Comparison of ENCODE assay signal across 8 cellular contexts in genomic region chr18:48409591-48410094, GRCh38. TPM values are rescaled to one million over a fixed set of nuclear protein-coding genes. Genes with fewer than 3 reads are reported as not detected.
DNase-seq lines count a peak whose midpoint lies in the region; ATAC-seq and TF ChIP-seq lines count a peak whose summit lies in the region.

No MANE protein-coding gene starts in this region.

- H3K4me3 Mint-ChIP-seq in brain = peak overlapping the region; percentile 78 to 88 (median 80)

- no peaks in the 10 kb centered on the region for H3K36me3 Mint-ChIP-seq in brain

- no peak overlapping the region for H3K27ac Mint-ChIP-seq in brain

- peak; percentile 25 to 43 for TF ChIP-seq CTCF in brain (conservative IDR thresholded peaks at IDR 0.05)

- H3K27me3 Mint-ChIP-seq in brain = peaks cover 81% of the 10 kb centered on the region

- DNase-seq in Ammon's horn (ENCODE audit: low spot score) (peak; percentile 37), NCI-H2171 (lab: John Stamatoyannopoulos, UW) (peak; percentile 3), kidney tubule cell (ENCODE audit: low spot score) (peak; percentile 12), hepatic stellate cell (ENCODE audit: low spot score) (no peak)
- DNase-seq in stimulated activated CD4-positive, alpha-beta T cell treated with anti-CD3 and anti-CD28 coated beads, Interleukin-4, amount 100 ng/mL, for 1 hour = peak; percentile 35
- no peak for DNase-seq in central memory CD4-positive, alpha-beta T cell

- ATAC-seq in GM19463 (IDR thresholded peaks at IDR 0.05; ENCODE audit: unreplicated experiment) = peak; percentile 7

- peaks cover 45% of the 10 kb centered on the region for H3K4me1 Mint-ChIP-seq in brain

- H3K9me3 Mint-ChIP-seq in brain = peaks cover 0 to 11% (median 2%) of the 10 kb centered on the region in 5 experiments

RNA-seq across cellular contexts. Expression of gene ZBTB7C, which starts 0.5 kb away (rescaled TPM):
- polyA plus RNA-seq in brain (ENCODE audit: insufficient read depth, low read depth, low replicate concordance) = 20.7 TPM

Comparison
In these comparisons a context has a peak if more than half of its experiments do, and no peak if none do; other contexts are left out.
1. DNase-seq: peak in Ammon's horn (single experiment), NCI-H2171 (single experiment), kidney tubule cell (single experiment) and stimulated activated CD4-positive, alpha-beta T cell treated with anti-CD3 and anti-CD28 coated beads, Interleukin-4, amount 100 ng/mL, for 1 hour (single experiment); none in central memory CD4-positive, alpha-beta T cell (single experiment) and hepatic stellate cell (single experiment).